ENCODE assay signal across 1 cellular context in genomic region chr1:20337581-20337980, GRCh38.
TF ChIP-seq lines count a peak whose summit lies in the region.

No MANE protein-coding gene starts in this region.

TF ChIP-seq in H1, 55 proteins besides CTCF, POLR2A, EP300 and RAD21:
- TF ChIP-seq BRCA1 (IDR thresholded peaks at IDR 0.05; ENCODE audit: low read depth, low read length) (no peak), JUND (IDR thresholded peaks at IDR 0.05; ENCODE audit: low read length) (no peak), POLR2AphosphoS5 (IDR thresholded peaks at IDR 0.05; ENCODE audit: low read depth, low read length) (no peak), PHF8 (conservative IDR thresholded peaks at IDR 0.05; ENCODE audit: low read depth, low read length) (no peak), ZNF274 (IDR thresholded peaks at IDR 0.05; ENCODE audit: borderline replicate concordance, extremely low read depth, low read length) (no peak), RXRA (IDR thresholded peaks at IDR 0.05; ENCODE audit: insufficient read depth, low read depth, low read length) (no peak), USF2 (IDR thresholded peaks at IDR 0.05; ENCODE audit: low read length) (no peak), CHD1 (IDR thresholded peaks at IDR 0.05; ENCODE audit: low read depth, low read length) (no peak), SP4 (IDR thresholded peaks at IDR 0.05; ENCODE audit: low read length) (no peak), TCF12 (IDR thresholded peaks at IDR 0.05; ENCODE audit: low read depth, low read length) (no peak)
